In genomic region chr2:120347387-120348010, GRCh38 we compare ENCODE assay signal across 8 cellular contexts.
DNase-seq lines count a peak whose midpoint lies in the region; ATAC-seq and TF ChIP-seq lines count a peak whose summit lies in the region.

No MANE protein-coding gene starts in this region.

- peak overlapping the region; percentile 84 for H3K4me3 Mint-ChIP-seq in activated naive CD8-positive, alpha-beta T cell
- no peak overlapping the region for H3K4me3 Mint-ChIP-seq in activated naive CD8-positive, alpha-beta T cell treated with anti-CD3 and anti-CD28 coated beads, Interleukin-2, amount 50 U/mL, for 24 hours

- H3K9me3 ChIP-seq in WERI-Rb-1 (ENCODE audit: severe bottlenecking) (no peaks in the 10 kb centered on the region), tibial artery (no peaks in the 10 kb centered on the region)

- no peak for ATAC-seq in activated naive CD8-positive, alpha-beta T cell treated with anti-CD3 and anti-CD28 coated beads, Interleukin-2, amount 50 U/mL, for 24 hours
- ATAC-seq in HG03432 (IDR thresholded peaks at IDR 0.05; ENCODE audit: unreplicated experiment) = no peak
- ATAC-seq in GM21529 (IDR thresholded peaks at IDR 0.05; ENCODE audit: unreplicated experiment) = no peak

- H3K27ac ChIP-seq in WERI-Rb-1 = no peak overlapping the region
- H3K27ac ChIP-seq in tibial artery = peak overlapping the region; percentile 50 to 62

- H3K4me1 Mint-ChIP-seq in activated naive CD8-positive, alpha-beta T cell (ENCODE audit: low read depth) = peaks cover 20% of the 10 kb centered on the region
- peaks cover 21% of the 10 kb centered on the region for H3K4me1 Mint-ChIP-seq in activated naive CD8-positive, alpha-beta T cell treated with anti-CD3 and anti-CD28 coated beads, Interleukin-2, amount 50 U/mL, for 24 hours

- no peaks in the 10 kb centered on the region for H3K36me3 Mint-ChIP-seq in activated naive CD8-positive, alpha-beta T cell
- no peaks in the 10 kb centered on the region for H3K36me3 Mint-ChIP-seq in activated naive CD8-positive, alpha-beta T cell treated with anti-CD3 and anti-CD28 coated beads, Interleukin-2, amount 50 U/mL, for 24 hours (ENCODE audit: low read depth)

- H3K36me3 ChIP-seq in WERI-Rb-1 (no peaks in the 10 kb centered on the region), tibial artery (peaks cover 0 to 23% (median 13%) of the 10 kb centered on the region in 3 donors)

- peaks cover 25% of the 10 kb centered on the region for H3K27me3 Mint-ChIP-seq in activated naive CD8-positive, alpha-beta T cell
- H3K27me3 Mint-ChIP-seq in activated naive CD8-positive, alpha-beta T cell treated with anti-CD3 and anti-CD28 coated beads, Interleukin-2, amount 50 U/mL, for 24 hours = peaks cover 52% of the 10 kb centered on the region

- H3K9me3 Mint-ChIP-seq in activated naive CD8-positive, alpha-beta T cell (ENCODE audit: low read depth) = no peaks in the 10 kb centered on the region
- no peaks in the 10 kb centered on the region for H3K9me3 Mint-ChIP-seq in activated naive CD8-positive, alpha-beta T cell treated with anti-CD3 and anti-CD28 coated beads, Interleukin-2, amount 50 U/mL, for 24 hours

- intact Hi-C loops in tibial artery (cut with DNase I; ENCODE audit: low total_unique reads) = loop anchor here (5.0 to 10.0 kb wide), 2 partner anchors 190 to 727 kb away; no protein-coding TSS in a partner anchor

- H3K4me3 ChIP-seq in WERI-Rb-1 (ENCODE audit: low read depth, low read length) (peak overlapping the region; percentile 56), tibial artery (peak overlapping the region; percentile 57 to 78)

- TF ChIP-seq CTCF in WERI-Rb-1 (IDR thresholded peaks at IDR 0.05; ENCODE audit: low read depth, low read length) (no peak), tibial artery (IDR thresholded peaks at IDR 0.05) (no peak)

- H3K27ac Mint-ChIP-seq in activated naive CD8-positive, alpha-beta T cell = no peak overlapping the region
- H3K27ac Mint-ChIP-seq in activated naive CD8-positive, alpha-beta T cell treated with anti-CD3 and anti-CD28 coated beads, Interleukin-2, amount 50 U/mL, for 24 hours = no peak overlapping the region

- no peak for DNase-seq in activated naive CD8-positive, alpha-beta T cell treated with anti-CD3 and anti-CD28 coated beads, Interleukin-2, amount 50 U/mL, for 24 hours
- DNase-seq in WERI-Rb-1 (no peak), left kidney (ENCODE audit: low read depth, low spot score) (peak; percentile 67), tibial artery (no peak), pons (ENCODE audit: low spot score) (no peak)

- H3K27me3 ChIP-seq in WERI-Rb-1 (ENCODE audit: insufficient read depth, low read depth, severe bottlenecking) (peaks cover 29% of the 10 kb centered on the region), tibial artery (peaks cover 0 to 20% of the 10 kb centered on the region in 2 donors)

- peaks cover 0 to 45% (median 38%) of the 10 kb centered on the region in 4 donors for H3K4me1 ChIP-seq in tibial artery
